Comparison of ENCODE assay signal across 8 cellular contexts in genomic region chr3:112097378-112097777, GRCh38. TPM values are rescaled to one million over a fixed set of nuclear protein-coding genes. Genes with fewer than 3 reads are reported as not detected.
DNase-seq lines count a peak whose midpoint lies in the region; ATAC-seq, FAIRE-seq and TF ChIP-seq lines count a peak whose summit lies in the region.

No MANE protein-coding gene starts in this region.

- TF ChIP-seq POLR2A in esophagus muscularis mucosa (IDR thresholded peaks at IDR 0.05; ENCODE audit: low read depth), result no peak

- H3K4me3 ChIP-seq in esophagus muscularis mucosa, result no peak overlapping the region

- H3K9me3 ChIP-seq in esophagus muscularis mucosa, result no peaks in the 10 kb centered on the region

- H3K36me3 ChIP-seq in esophagus muscularis mucosa, result no peaks in the 10 kb centered on the region

- peak; percentile 58 for FAIRE-seq in urothelium cell line (lab: Jason Lieb, UNC)

- CTCF ChIA-PET in RWPE1 (lab: Yijun Ruan, JAX), result interaction anchor here (0.6 to 0.9 kb wide), 2 partner anchors 12 to 26 kb away, joined by 3 to 4 read pairs; no protein-coding TSS in a partner anchor

- intact Hi-C loops in esophagus muscularis mucosa (cut with DNase I), result no loop called here

- ATAC-seq in HG02798 (IDR thresholded peaks at IDR 0.05; ENCODE audit: poor library complexity, unreplicated experiment), result peak; percentile 69
- no peak for ATAC-seq in HG03565 (IDR thresholded peaks at IDR 0.05; ENCODE audit: unreplicated experiment)

- no peak for TF ChIP-seq EP300 in esophagus muscularis mucosa (IDR thresholded peaks at IDR 0.05)

- DNase-seq in DMS153 treated with DMSO at 0.1 percent for 48 hours (lab: John Stamatoyannopoulos, UW; ENCODE audit: unreplicated experiment), result peak; percentile 91
- peak; percentile 91 for DNase-seq in RWPE1 (ENCODE audit: low spot score)
- DNase-seq in glomerular endothelial cell (ENCODE audit: extremely low read depth, low read depth, low spot score), result peak; percentile 99
- DNase-seq in urothelium cell line (ENCODE audit: low spot score), result peak; percentile 89
- DNase-seq in KG1 (lab: John Stamatoyannopoulos, UW), result no peak
- no peak for DNase-seq in esophagus muscularis mucosa (ENCODE audit: extremely low spot score)

- no peak for TF ChIP-seq CTCF in RWPE1 (conservative IDR thresholded peaks at IDR 0.05; ENCODE audit: low read depth)
- TF ChIP-seq CTCF in esophagus muscularis mucosa (IDR thresholded peaks at IDR 0.05), result no peak

- H3K27ac ChIP-seq in RWPE1 (no peak overlapping the region), esophagus muscularis mucosa (replicated peaks in 1 of 4) (no peak overlapping the region)

- peaks cover 0 to 14% (median 6%) of the 10 kb centered on the region in 4 donors for H3K4me1 ChIP-seq in esophagus muscularis mucosa

- H3K27me3 ChIP-seq in esophagus muscularis mucosa, result no peaks in the 10 kb centered on the region

- POLR2A ChIA-PET in RWPE1 (lab: Yijun Ruan, JAX; ENCODE audit: low non-redundant PET), result no interaction called here

- 36% methylated on average over 4 of the region's 4 CpGs for WGBS in esophagus muscularis mucosa

RNA-seq across cellular contexts. Expression of gene C3orf52, which starts 11.2 kb away (rescaled TPM):
- total RNA-seq in glomerular endothelial cell (3.7 and 3.8 TPM in 2 replicates), esophagus muscularis mucosa (1 to 10 TPM; 1.7 to 3.3 (median 2.6) TPM)

RNA-seq across cellular contexts. Expression of gene GCSAM, which starts 35.7 kb away (rescaled TPM):
- not detected in 2 replicates for total RNA-seq in glomerular endothelial cell
- under 1 TPM in 1 of 4 donors, not detected in 3; 0.33 TPM for total RNA-seq in esophagus muscularis mucosa

Comparison
In these comparisons a context has a peak if more than half of its experiments do, and no peak if none do; other contexts are left out.
1. DNase-seq: peak in DMS153 treated with DMSO at 0.1 percent for 48 hours (single experiment), RWPE1 (single experiment), glomerular endothelial cell (single experiment) and urothelium cell line (single experiment); none in KG1 (single experiment) and esophagus muscularis mucosa (single experiment).